ENCODE assay signal across 35 cellular contexts in genomic region chr4:127214936-127215335, GRCh38.
"Had no signal": no experiment of that assay in that cellular context is flagged by ENCODE, and none has a peak within 500 bp of the region (broad histone marks: within the 10 kb centered on the region; RNA-seq: fewer than 3 reads in every experiment).

No MANE protein-coding gene starts in this region.

- H3K4me1 Mint-ChIP-seq: activated B cell treated with CpG ODN at 0.5 μM for 24 hours; activated CD4-positive, alpha-beta T cell treated with anti-CD3 and anti-CD28 coated beads, Interleukin-2, amount 10 ng/mL, durations not matched to agents 24 days and 14 days; activated naive CD8-positive, alpha-beta T cell treated with anti-CD3 and anti-CD28 coated beads for 36 hours; activated T-helper 17 cell treated with anti-CD3 and anti-CD28 coated beads, Interleukin-2, amount 50 U/mL, for 72 hours had no signal

- H3K9me3 ChIP-seq: adrenal gland, body of pancreas, breast epithelium had no signal

- H3K4me3 Mint-ChIP-seq: activated B cell treated with CpG ODN at 0.5 μM for 24 hours; activated CD4-positive, alpha-beta memory T cell treated with anti-CD3 and anti-CD28 coated beads for 36 hours; activated CD4-positive, alpha-beta T cell treated with anti-CD3 and anti-CD28 coated beads, Interleukin-2, amount 10 ng/mL, durations not matched to agents 24 days and 14 days; activated CD8-positive, alpha-beta T cell treated with anti-CD3 and anti-CD28 coated beads for 36 hours; activated naive CD4-positive, alpha-beta T cell treated with anti-CD3 and anti-CD28 coated beads for 36 hours; activated naive CD8-positive, alpha-beta T cell treated with anti-CD3 and anti-CD28 coated beads for 36 hours; activated T-cell treated with anti-CD3 and anti-CD28 coated beads, Interleukin-2, amount 50 U/mL, for 4 hours; activated T-cell treated with anti-CD3 and anti-CD28 coated beads, Interleukin-2, amount 50 U/mL, for 72 hours; activated T-helper 1 cell treated with anti-CD3 and anti-CD28 coated beads, Interleukin-12 subunit alpha, Interleukin-12 subunit beta, Interleukin-2, Interleukin-4 antibody, amounts not matched to agents 30 ng/mL and 10 ng/mL and 1 ng/mL, durations not matched to agents 14 hours and 24 hours and 36 hours; activated T-helper 17 cell treated with anti-CD3 and anti-CD28 coated beads, Interleukin-2, amount 50 U/mL, for 72 hours; T-helper 1 cell treated with Interleukin-12 subunit alpha and Interleukin-12 subunit beta and Interleukin-4 antibody, amounts not matched to agents 30 μg/mL and 1 μg/mL, for 36 hours; T-helper 2 cell treated with Interferon-gamma antibody and Interleukin-4, amounts not matched to agents 5 μg/mL and 100 μg/mL, for 36 hours had no signal

- H3K27ac ChIP-seq: body of pancreas, brain microvascular endothelial cell, VCaP had no signal

- H3K36me3 Mint-ChIP-seq: activated CD4-positive, alpha-beta memory T cell treated with anti-CD3 and anti-CD28 coated beads for 36 hours; activated naive CD4-positive, alpha-beta T cell treated with anti-CD3 and anti-CD28 coated beads, Interleukin-2, amount 50 U/mL, for 72 hours; activated naive CD8-positive, alpha-beta T cell treated with anti-CD3 and anti-CD28 coated beads for 36 hours had no signal

- H3K4me1 ChIP-seq: body of pancreas, breast epithelium had no signal

- H3K9me3 Mint-ChIP-seq: activated CD4-positive, alpha-beta T cell treated with anti-CD3 and anti-CD28 coated beads, Interleukin-2, amount 10 ng/mL, durations not matched to agents 24 days and 14 days; activated naive CD8-positive, alpha-beta T cell treated with anti-CD3 and anti-CD28 coated beads for 36 hours had no signal

- H3K27me3 ChIP-seq: adrenal gland, body of pancreas, brain microvascular endothelial cell, breast epithelium had no signal

- ATAC-seq: activated CD8-positive, alpha-beta T cell treated with anti-CD3 and anti-CD28 coated beads for 36 hours; activated naive CD4-positive, alpha-beta T cell treated with anti-CD3 and anti-CD28 coated beads, Interleukin-2, amount 50 U/mL, for 72 hours; activated T-cell treated with anti-CD3 and anti-CD28 coated beads, Interleukin-2, amount 50 U/mL, for 4 hours; activated T-cell treated with anti-CD3 and anti-CD28 coated beads, Interleukin-2, amount 50 U/mL, for 72 hours; activated T-helper 17 cell treated with anti-CD3 and anti-CD28 coated beads, Interleukin-2, amount 50 U/mL, for 72 hours; body of pancreas had no signal

- H3K4me3 ChIP-seq: adrenal gland, body of pancreas, breast epithelium had no signal

- H3K27me3 Mint-ChIP-seq: activated B cell treated with CpG ODN at 0.5 μM for 24 hours; activated CD4-positive, alpha-beta memory T cell treated with anti-CD3 and anti-CD28 coated beads for 36 hours; activated CD4-positive, alpha-beta T cell treated with anti-CD3 and anti-CD28 coated beads, Interleukin-2, amount 10 ng/mL, durations not matched to agents 24 days and 14 days; activated CD8-positive, alpha-beta T cell treated with anti-CD3 and anti-CD28 coated beads for 36 hours; activated naive CD8-positive, alpha-beta T cell treated with anti-CD3 and anti-CD28 coated beads for 36 hours; activated T-helper 17 cell treated with anti-CD3 and anti-CD28 coated beads, Interleukin-2, amount 50 U/mL, for 72 hours had no signal

- DNase-seq: activated B cell treated with CpG ODN at 0.5 μM for 24 hours; activated CD4-positive, alpha-beta memory T cell treated with anti-CD3 and anti-CD28 coated beads for 36 hours; activated CD4-positive, alpha-beta T cell treated with anti-CD3 and anti-CD28 coated beads for 4 hours; activated CD4-positive, alpha-beta T cell treated with anti-CD3 and anti-CD28 coated beads, Interleukin-2, amount 10 ng/mL, durations not matched to agents 24 days and 14 days; activated CD4-positive, alpha-beta T cell treated with anti-CD3 and anti-CD28 coated beads, Interleukin-2, amount 50 U/mL, for 1 hour; activated CD4-positive, alpha-beta T cell treated with anti-CD3 and anti-CD28 coated beads, Interleukin-2, amount 50 U/mL, for 4 hours; activated CD4-positive, CD25-positive, alpha-beta regulatory T cell treated with anti-CD3 and anti-CD28 coated beads, Interleukin-2, amount 50 U/mL, for 72 hours; activated CD8-positive, alpha-beta memory T cell treated with anti-CD3 and anti-CD28 coated beads, Interleukin-2, amount 50 U/mL, for 4 hours; activated CD8-positive, alpha-beta T cell treated with anti-CD3 and anti-CD28 coated beads for 36 hours; activated effector memory CD4-positive, alpha-beta T cell treated with anti-CD3 and anti-CD28 coated beads, Interleukin-2, amount 50 U/mL, for 16 hours; activated gamma-delta T cell treated with Interleukin-2 at 50 U/mL for 16 hours; activated naive CD4-positive, alpha-beta T cell; activated naive CD4-positive, alpha-beta T cell treated with anti-CD3 and anti-CD28 coated beads for 36 hours; activated naive CD4-positive, alpha-beta T cell treated with anti-CD3 and anti-CD28 coated beads, Interleukin-2, amount 50 U/mL, for 16 hours; activated naive CD8-positive, alpha-beta T cell treated with anti-CD3 and anti-CD28 coated beads for 36 hours; activated T-cell treated with anti-CD3 and anti-CD28 coated beads for 4 hours; activated T-cell treated with anti-CD3 and anti-CD28 coated beads, Interleukin-2, amount 50 U/mL, for 1 hour; activated T-cell treated with anti-CD3 and anti-CD28 coated beads, Interleukin-2, amount 50 U/mL, for 4 hours; activated T-cell treated with anti-CD3 and anti-CD28 coated beads, Interleukin-2, amount 50 U/mL, for 72 hours; adrenal gland; amniotic stem cell; aorta; body of pancreas; brain microvascular endothelial cell; central memory CD4-positive, alpha-beta T cell; T-helper 1 cell; T-helper 2 cell; T-helper 9 cell had no signal

- H3K27ac Mint-ChIP-seq: activated B cell treated with CpG ODN at 0.5 μM for 24 hours; activated CD4-positive, alpha-beta memory T cell treated with anti-CD3 and anti-CD28 coated beads for 36 hours; activated CD4-positive, alpha-beta T cell treated with anti-CD3 and anti-CD28 coated beads, Interleukin-2, amount 10 ng/mL, durations not matched to agents 24 days and 14 days; activated CD8-positive, alpha-beta T cell treated with anti-CD3 and anti-CD28 coated beads for 36 hours; activated naive CD4-positive, alpha-beta T cell treated with anti-CD3 and anti-CD28 coated beads for 36 hours; activated naive CD4-positive, alpha-beta T cell treated with anti-CD3 and anti-CD28 coated beads, Interleukin-2, amount 50 U/mL, for 72 hours; activated naive CD8-positive, alpha-beta T cell treated with anti-CD3 and anti-CD28 coated beads for 36 hours; activated T-cell treated with anti-CD3 and anti-CD28 coated beads, Interleukin-2, amount 50 U/mL, for 72 hours; activated T-helper 1 cell treated with anti-CD3 and anti-CD28 coated beads, Interleukin-12 subunit alpha, Interleukin-12 subunit beta, Interleukin-2, Interleukin-4 antibody, amounts not matched to agents 30 ng/mL and 10 ng/mL and 1 ng/mL, durations not matched to agents 14 hours and 24 hours and 36 hours; activated T-helper 17 cell treated with anti-CD3 and anti-CD28 coated beads, Interleukin-2, amount 50 U/mL, for 72 hours; T-helper 1 cell treated with Interleukin-12 subunit alpha and Interleukin-12 subunit beta and Interleukin-4 antibody, amounts not matched to agents 30 μg/mL and 1 μg/mL, for 36 hours; T-helper 2 cell treated with Interferon-gamma antibody and Interleukin-4, amounts not matched to agents 5 μg/mL and 100 μg/mL, for 36 hours had no signal

- H3K36me3 ChIP-seq: adrenal gland, brain microvascular endothelial cell, breast epithelium had no signal
